13 cellular contexts compared by ENCODE assay signal in genomic region chr9:316382-316965, GRCh38.
DNase-seq lines count a peak whose midpoint lies in the region; ATAC-seq and TF ChIP-seq lines count a peak whose summit lies in the region.
"Had no signal": no experiment of that assay in that cellular context is flagged by ENCODE, and none has a peak within 500 bp of the region (broad histone marks: within the 10 kb centered on the region; RNA-seq: fewer than 3 reads in every experiment).

No MANE protein-coding gene starts in this region.

- DNase-seq in adrenal gland (no peak), NOMO-1 treated with DMSO at 0.1 percent for 48 hours (lab: John Stamatoyannopoulos, UW; ENCODE audit: unreplicated experiment) (no peak), dorsolateral prefrontal cortex (no peak), DMS79 (lab: John Stamatoyannopoulos, UW) (no peak)
- no peak for DNase-seq in naive thymus-derived CD4-positive, alpha-beta T cell
- DNase-seq: aorta; C1 segment of cervical spinal cord; NK-92 treated with Interleukin-12 subunit alpha and Interleukin-12 subunit beta, amount 100 ng/mL, for 24 hours had no signal

- H3K27ac Mint-ChIP-seq in naive thymus-derived CD4-positive, alpha-beta T cell: peak overlapping the region in 5 of 9 donors; percentile 3 to 62 (median 13)

- intact Hi-C loops in adrenal gland (cut with DNase I) (no loop called here), dorsolateral prefrontal cortex (cut with DNase I) (no loop called here)
- intact Hi-C loops in naive thymus-derived CD4-positive, alpha-beta T cell (cut with micrococcal nuclease): no loop called here

- H3K27me3 ChIP-seq in DOHH2 (ENCODE audit: control insufficient read depth, low read length) (no peaks in the 10 kb centered on the region), adrenal gland (no peaks in the 10 kb centered on the region), dorsolateral prefrontal cortex (peaks cover 0 to 6% (median 0%) of the 10 kb centered on the region in 45 donors)
- no peaks in the 10 kb centered on the region for H3K27me3 ChIP-seq in naive thymus-derived CD4-positive, alpha-beta T cell (ENCODE audit: control insufficient read depth in 2 of 2, insufficient read depth in 2 of 2, low read length in 2 of 2)
- H3K27me3 ChIP-seq: gastroesophageal sphincter had no signal

- TF ChIP-seq CTCF in DOHH2 (IDR thresholded peaks at IDR 0.05; ENCODE audit: low read depth, low read length, poor library complexity, severe bottlenecking) (peak; percentile 24), adrenal gland (IDR thresholded peaks at IDR 0.05) (peak in 4 of 6 experiments; percentile 4 to 34 (median 24)), dorsolateral prefrontal cortex (IDR thresholded peaks at IDR 0.05 in 54 of 56, conservative IDR thresholded peaks at IDR 0.05 in 2 of 56; ENCODE audit: low read depth in 1 of 56, partially characterized antibody in 56 of 56) (no peak)

- H3K9me3 ChIP-seq in DOHH2 (ENCODE audit: control insufficient read depth, insufficient read depth, low read length) (no peaks in the 10 kb centered on the region), adrenal gland (replicated peaks in 1 of 3) (no peaks in the 10 kb centered on the region)
- no peaks in the 10 kb centered on the region for H3K9me3 ChIP-seq in naive thymus-derived CD4-positive, alpha-beta T cell (ENCODE audit: control insufficient read depth in 2 of 3, low read length in 3 of 3)
- H3K9me3 ChIP-seq: gastroesophageal sphincter had no signal

- H3K36me3 ChIP-seq in DOHH2 (ENCODE audit: control insufficient read depth, low read length) (peaks cover 52% of the 10 kb centered on the region), adrenal gland (replicated peaks in 1 of 2) (peaks cover 0 to 12% of the 10 kb centered on the region in 2 donors)
- peaks cover 30 to 81% (median 60%) of the 10 kb centered on the region in 3 experiments for H3K36me3 ChIP-seq in naive thymus-derived CD4-positive, alpha-beta T cell (ENCODE audit: control insufficient read depth in 2 of 3, insufficient read depth in 3 of 3, low read length in 3 of 3)

- H3K4me1 Mint-ChIP-seq in naive thymus-derived CD4-positive, alpha-beta T cell: peaks cover 0 to 7% (median 0%) of the 10 kb centered on the region in 7 donors

- CTCF ChIA-PET in naive thymus-derived CD4-positive, alpha-beta T cell (lab: Charles Lee): interaction anchor here (0.7 kb wide), 2 partner anchors 21 to 102 kb away, joined by 3 to 4 read pairs; no protein-coding TSS in a partner anchor

- H3K27ac ChIP-seq in DOHH2 (ENCODE audit: low read depth, low read length) (no peak overlapping the region), adrenal gland (no peak overlapping the region), dorsolateral prefrontal cortex (no peak overlapping the region)
- H3K27ac ChIP-seq in naive thymus-derived CD4-positive, alpha-beta T cell (ENCODE audit: low read depth, low read length): no peak overlapping the region
- H3K27ac ChIP-seq: gastroesophageal sphincter, HL-60 had no signal

- H3K4me3 ChIP-seq in DOHH2 (ENCODE audit: low read length) (no peak overlapping the region), adrenal gland (no peak overlapping the region), dorsolateral prefrontal cortex (no peak overlapping the region)
- no peak overlapping the region for H3K4me3 ChIP-seq in naive thymus-derived CD4-positive, alpha-beta T cell (ENCODE audit: low read length)
- H3K4me3 ChIP-seq: gastroesophageal sphincter, smooth muscle cell had no signal

- ATAC-seq in naive thymus-derived CD4-positive, alpha-beta T cell: no peak
- ATAC-seq: gastroesophageal sphincter had no signal

- H3K36me3 Mint-ChIP-seq in naive thymus-derived CD4-positive, alpha-beta T cell: peaks cover 5 to 68% (median 20%) of the 10 kb centered on the region in 5 donors

- H3K9me3 Mint-ChIP-seq in naive thymus-derived CD4-positive, alpha-beta T cell: no peaks in the 10 kb centered on the region

- WGBS in adrenal gland, 4 donors: 66 to 89% (median 73%) methylated on average over 2 of the region's 2 CpGs

- no peaks in the 10 kb centered on the region for H3K79me2 ChIP-seq in DOHH2 (ENCODE audit: control insufficient read depth, low read length)

- no peaks in the 10 kb centered on the region for H4K20me1 ChIP-seq in DOHH2 (ENCODE audit: control insufficient read depth, insufficient read depth, low read depth, low read length)

- no peak for TF ChIP-seq EP300 in Ishikawa (IDR thresholded peaks at IDR 0.05; ENCODE audit: borderline replicate concordance)

- TF ChIP-seq RAD21 in Ishikawa (IDR thresholded peaks at IDR 0.05; ENCODE audit: low read depth): peak; percentile 21; the same call in 1 of the 2 replicates

- no peaks in the 10 kb centered on the region for H3K27me3 Mint-ChIP-seq in naive thymus-derived CD4-positive, alpha-beta T cell

- no peak overlapping the region for H3K4me2 ChIP-seq in DOHH2 (ENCODE audit: low read length)
- H3K4me2 ChIP-seq: smooth muscle cell had no signal

- TF ChIP-seq POLR2A in adrenal gland (IDR thresholded peaks at IDR 0.05): no peak

- POLR2A ChIA-PET in naive thymus-derived CD4-positive, alpha-beta T cell (lab: Charles Lee): no interaction called here

- H3K4me1 ChIP-seq in DOHH2 (ENCODE audit: control insufficient read depth, low read length): no peaks in the 10 kb centered on the region
- H3K4me1 ChIP-seq in adrenal gland (replicated peaks in 1 of 2): no peaks in the 10 kb centered on the region
- H3K4me1 ChIP-seq in naive thymus-derived CD4-positive, alpha-beta T cell (ENCODE audit: control insufficient read depth in 2 of 2, insufficient read depth in 2 of 2, low read length in 2 of 2): no peaks in the 10 kb centered on the region
- H3K4me1 ChIP-seq: gastroesophageal sphincter had no signal

- H3F3A ChIP-seq in DOHH2 (ENCODE audit: control insufficient read depth, insufficient read depth): no peaks in the 10 kb centered on the region

- no peaks in the 10 kb centered on the region for H3K9me2 ChIP-seq in DOHH2 (replicated peaks; ENCODE audit: control insufficient read depth, low read length)

- no peak overlapping the region for H3K4me3 Mint-ChIP-seq in naive thymus-derived CD4-positive, alpha-beta T cell

TF ChIP-seq in Ishikawa, 13 proteins besides CTCF, POLR2A, EP300 and RAD21:
- TF ChIP-seq CREB1 (IDR thresholded peaks at IDR 0.05; ENCODE audit: low read depth) (no peak), CEBPB (IDR thresholded peaks at IDR 0.05) (no peak), TAF1 (IDR thresholded peaks at IDR 0.05; ENCODE audit: low read depth) (no peak), USF1 (IDR thresholded peaks at IDR 0.05) (no peak), ZBTB7A (IDR thresholded peaks at IDR 0.05; ENCODE audit: low read depth) (no peak), TEAD4 (IDR thresholded peaks at IDR 0.05) (no peak), NFIC (IDR thresholded peaks at IDR 0.05) (no peak), REST (IDR thresholded peaks at IDR 0.05; ENCODE audit: low read depth) (no peak), EGR1 (IDR thresholded peaks at IDR 0.05) (no peak), MAX (IDR thresholded peaks at IDR 0.05) (no peak), FOXM1 (IDR thresholded peaks at IDR 0.05; ENCODE audit: borderline replicate concordance, low read depth) (no peak), TCF12 (IDR thresholded peaks at IDR 0.05; ENCODE audit: low read depth) (no peak), YY1 (IDR thresholded peaks at IDR 0.05; ENCODE audit: low read depth) (no peak)

Comparison
In these comparisons a context has a peak if more than half of its experiments do, and no peak if none do; other contexts are left out.
1. CTCF ChIP-seq: peak in DOHH2 (single experiment) and adrenal gland (4 of 6); none in dorsolateral prefrontal cortex (0 of 56).